In genomic region chr14:103820908-103821307, GRCh38 we compare ENCODE assay signal across 18 cellular contexts. TPM values are rescaled to one million over a fixed set of nuclear protein-coding genes. Genes with fewer than 3 reads are reported as not detected.
DNase-seq lines count a peak whose midpoint lies in the region; ATAC-seq and TF ChIP-seq lines count a peak whose summit lies in the region.
"Had no signal": no experiment of that assay in that cellular context is flagged by ENCODE, and none has a peak within 500 bp of the region (broad histone marks: within the 10 kb centered on the region; RNA-seq: fewer than 3 reads in every experiment).

No MANE protein-coding gene starts in this region.

- peaks cover 36% of the 10 kb centered on the region for H3K4me1 Mint-ChIP-seq in T-helper 17 cell

- peak overlapping the region; percentile 76 for H3K27ac Mint-ChIP-seq in T-helper 17 cell
- H3K27ac Mint-ChIP-seq: activated CD4-positive, alpha-beta T cell treated with anti-CD3 and anti-CD28 coated beads for 36 hours; activated T-helper 2 cell treated with anti-CD3 and anti-CD28 coated beads, Interferon-gamma antibody, Interleukin-2, Interleukin-4, amounts not matched to agents 10 μg/mL and 5 μg/mL and 100 μg/mL, durations not matched to agents 14 hours and 24 hours and 36 hours; GM23338 had no signal

- H3K27me3 ChIP-seq in BE2C = no peaks in the 10 kb centered on the region
- H3K27me3 ChIP-seq: breast epithelium, dorsolateral prefrontal cortex had no signal

- H3K4me3 ChIP-seq in BE2C (ENCODE audit: low read depth, low read length) = peak overlapping the region; percentile 23
- no peak overlapping the region for H3K4me3 ChIP-seq in HEK293 (ENCODE audit: low read depth, low read length)
- H3K4me3 ChIP-seq: dorsolateral prefrontal cortex, GM23338 had no signal

- ATAC-seq in T-helper 17 cell = no peak
- no peak for ATAC-seq in GM21447 (IDR thresholded peaks at IDR 0.05; ENCODE audit: unreplicated experiment)
- ATAC-seq: activated CD4-positive, alpha-beta T cell treated with anti-CD3 and anti-CD28 coated beads for 36 hours; left lobe of liver; Panc1 had no signal

- H3K4me1 ChIP-seq in BE2C = peaks cover 32% of the 10 kb centered on the region
- H3K4me1 ChIP-seq in HEK293 (ENCODE audit: control insufficient read depth, insufficient read depth, low read length) = peaks cover 39% of the 10 kb centered on the region
- H3K4me1 ChIP-seq: breast epithelium had no signal

- CTCF ChIA-PET in HEK293 (lab: Yijun Ruan, JAX) = interaction anchor here (0.7 to 2.7 kb wide), 5 partner anchors 10 to 93 kb away, joined by 3 to 15 read pairs (median 3); no protein-coding TSS in a partner anchor

- H3K36me3 Mint-ChIP-seq in T-helper 17 cell (ENCODE audit: low read depth) = no peaks in the 10 kb centered on the region

- no peaks in the 10 kb centered on the region for H3K36me3 ChIP-seq in BE2C
- H3K36me3 ChIP-seq in HEK293 (ENCODE audit: control insufficient read depth in 2 of 2, insufficient read depth in 1 of 2, low read length in 2 of 2) = no peaks in the 10 kb centered on the region; a peak in 1 of 3 replicates
- H3K36me3 ChIP-seq: breast epithelium had no signal

- H3K9me3 ChIP-seq in BE2C (no peaks in the 10 kb centered on the region), HEK293 (ENCODE audit: control insufficient read depth, insufficient read depth, low read depth, low read length) (no peaks in the 10 kb centered on the region), T-helper 17 cell (ENCODE audit: control insufficient read depth, low read length, poor library complexity, severe bottlenecking) (no peaks in the 10 kb centered on the region)
- H3K9me3 ChIP-seq: breast epithelium, Caco-2 had no signal

- H3K4me3 Mint-ChIP-seq in T-helper 17 cell = no peak overlapping the region
- H3K4me3 Mint-ChIP-seq: activated CD4-positive, alpha-beta T cell treated with anti-CD3 and anti-CD28 coated beads for 36 hours had no signal

- POLR2A ChIA-PET in HEK293 (lab: Yijun Ruan, JAX) = interaction anchor here (1.0 kb wide), 1 partner anchor 106 kb away, joined by 10 read pairs; the partner anchor contains the start of gene XRCC3

- DNase-seq in BE2C (no peak), T-helper 17 cell (no peak), kidney tubule cell (ENCODE audit: low spot score) (peak; percentile 56), HK-2 (ENCODE audit: unreplicated experiment) (no peak), OCI-M1 (lab: John Stamatoyannopoulos, UW) (no peak)
- DNase-seq: activated CD4-positive, alpha-beta T cell treated with anti-CD3 and anti-CD28 coated beads for 36 hours; Caco-2; dorsolateral prefrontal cortex; NCI-H774; occipital lobe; T1000 had no signal

- no peak for TF ChIP-seq CTCF in BE2C (IDR thresholded peaks at IDR 0.05; ENCODE audit: low read depth, low read length)
- no peak for TF ChIP-seq CTCF in HEK293 (tag by site-specific recombination; IDR thresholded peaks at IDR 0.05)

- no peak overlapping the region; the same call in 1 of the 2 replicates for H3K27ac ChIP-seq in HEK293 (ENCODE audit: extremely low read depth, low read depth, low read length)

- no peaks in the 10 kb centered on the region for H3K27me3 Mint-ChIP-seq in T-helper 17 cell
- H3K27me3 Mint-ChIP-seq: activated CD4-positive, alpha-beta T cell treated with anti-CD3 and anti-CD28 coated beads for 36 hours had no signal

TF ChIP-seq in HEK293, 187 proteins besides CTCF, POLR2A, EP300 and RAD21 (continues in another document):
- no peak for TF ChIP-seq ZBTB21 (tag by site-specific recombination; IDR thresholded peaks at IDR 0.05)
- TF ChIP-seq ZNF335 (tag by site-specific recombination; conservative IDR thresholded peaks at IDR 0.05) = no peak
- no peak for TF ChIP-seq ZNF16 (tag by site-specific recombination; IDR thresholded peaks at IDR 0.05; ENCODE audit: low read depth)
- TF ChIP-seq ZNF585B (tag by site-specific recombination; IDR thresholded peaks at IDR 0.05) = no peak
- no peak for TF ChIP-seq ZBTB8A (tag by site-specific recombination; IDR thresholded peaks at IDR 0.05)
- TF ChIP-seq SETDB1 (IDR thresholded peaks at IDR 0.05; ENCODE audit: insufficient read length, low read length) = no peak
- TF ChIP-seq, protein P1, sequence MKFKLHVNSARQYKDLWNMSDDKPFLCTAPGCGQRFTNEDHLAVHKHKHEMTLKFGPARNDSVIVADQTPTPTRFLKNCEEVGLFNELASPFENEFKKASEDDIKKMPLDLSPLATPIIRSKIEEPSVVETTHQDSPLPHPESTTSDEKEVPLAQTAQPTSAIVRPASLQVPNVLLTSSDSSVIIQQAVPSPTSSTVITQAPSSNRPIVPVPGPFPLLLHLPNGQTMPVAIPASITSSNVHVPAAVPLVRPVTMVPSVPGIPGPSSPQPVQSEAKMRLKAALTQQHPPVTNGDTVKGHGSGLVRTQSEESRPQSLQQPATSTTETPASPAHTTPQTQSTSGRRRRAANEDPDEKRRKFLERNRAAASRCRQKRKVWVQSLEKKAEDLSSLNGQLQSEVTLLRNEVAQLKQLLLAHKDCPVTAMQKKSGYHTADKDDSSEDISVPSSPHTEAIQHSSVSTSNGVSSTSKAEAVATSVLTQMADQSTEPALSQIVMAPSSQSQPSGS (tag by site-specific recombination; IDR thresholded peaks at IDR 0.05; ENCODE audit: low read depth) = no peak
- no peak for TF ChIP-seq ZNF596 (tag by site-specific recombination; IDR thresholded peaks at IDR 0.05)
- TF ChIP-seq ZBTB49 (tag by site-specific recombination; IDR thresholded peaks at IDR 0.05; ENCODE audit: low read depth) = no peak
- no peak for TF ChIP-seq ZNF776 (tag by site-specific recombination; IDR thresholded peaks at IDR 0.05; ENCODE audit: borderline replicate concordance)
- TF ChIP-seq, protein P2, sequence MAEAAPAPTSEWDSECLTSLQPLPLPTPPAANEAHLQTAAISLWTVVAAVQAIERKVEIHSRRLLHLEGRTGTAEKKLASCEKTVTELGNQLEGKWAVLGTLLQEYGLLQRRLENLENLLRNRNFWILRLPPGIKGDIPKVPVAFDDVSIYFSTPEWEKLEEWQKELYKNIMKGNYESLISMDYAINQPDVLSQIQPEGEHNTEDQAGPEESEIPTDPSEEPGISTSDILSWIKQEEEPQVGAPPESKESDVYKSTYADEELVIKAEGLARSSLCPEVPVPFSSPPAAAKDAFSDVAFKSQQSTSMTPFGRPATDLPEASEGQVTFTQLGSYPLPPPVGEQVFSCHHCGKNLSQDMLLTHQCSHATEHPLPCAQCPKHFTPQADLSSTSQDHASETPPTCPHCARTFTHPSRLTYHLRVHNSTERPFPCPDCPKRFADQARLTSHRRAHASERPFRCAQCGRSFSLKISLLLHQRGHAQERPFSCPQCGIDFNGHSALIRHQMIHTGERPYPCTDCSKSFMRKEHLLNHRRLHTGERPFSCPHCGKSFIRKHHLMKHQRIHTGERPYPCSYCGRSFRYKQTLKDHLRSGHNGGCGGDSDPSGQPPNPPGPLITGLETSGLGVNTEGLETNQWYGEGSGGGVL (tag by site-specific recombination; IDR thresholded peaks at IDR 0.05) = peak; percentile 23; the same call in 1 of the 2 replicates
- TF ChIP-seq SCRT2 (tag by site-specific recombination; IDR thresholded peaks at IDR 0.05) = no peak
- no peak for TF ChIP-seq ZNF777 (tag by site-specific recombination; IDR thresholded peaks at IDR 0.05; ENCODE audit: borderline replicate concordance)
- no peak for TF ChIP-seq HOXA7 (CRISPR knock-in tag; IDR thresholded peaks at IDR 0.05; ENCODE audit: borderline replicate concordance)
- TF ChIP-seq ZBTB10 (tag by site-specific recombination; IDR thresholded peaks at IDR 0.05) = no peak

RNA-seq across cellular contexts. Expression of gene PPP1R13B, which starts 26.5 kb away (rescaled TPM):
- 70.6 TPM for polyA plus RNA-seq in BE2C (2012; ENCODE audit: insufficient read depth, insufficient read length, low read depth)
- 10 to 100 TPM; 18.2 to 22.6 TPM for total RNA-seq in T-helper 17 cell
